ENCODE assay signal across 32 cellular contexts in the genomic region with DNA sequence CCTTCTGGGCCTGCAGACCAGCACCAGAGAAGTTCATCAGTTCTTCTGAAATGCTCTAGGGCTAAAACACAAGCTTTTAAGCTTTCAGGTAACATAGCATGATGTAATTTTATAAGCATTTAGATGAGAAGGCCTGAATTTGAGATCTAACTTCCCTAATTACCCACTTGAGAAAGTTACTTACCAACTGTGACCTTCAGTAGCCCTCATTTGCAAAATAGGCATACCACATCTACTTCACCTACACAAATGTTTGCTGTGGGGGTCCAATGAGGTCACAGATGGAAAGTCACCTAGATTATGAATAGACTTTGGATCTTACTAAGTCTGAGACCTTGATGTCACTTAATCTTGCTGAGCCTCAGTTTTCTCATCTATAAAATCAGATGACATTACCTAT.
"Had no signal": no experiment of that assay in that cellular context is flagged by ENCODE, and none has a peak within 500 bp of the region (broad histone marks: within the 10 kb centered on the region; RNA-seq: fewer than 3 reads in every experiment).

No MANE protein-coding gene starts in this region.

- H3K36me3 ChIP-seq: breast epithelium, colonic mucosa had no signal

- H3K4me3 ChIP-seq: ascending aorta, breast epithelium, cardiac muscle cell, colonic mucosa, dorsolateral prefrontal cortex, heart right ventricle, hepatocyte had no signal

- H3K27me3 ChIP-seq: ascending aorta, breast epithelium, cardiac muscle cell, colonic mucosa, dorsolateral prefrontal cortex, heart right ventricle, hepatocyte had no signal

- H3K4me1 Mint-ChIP-seq: activated CD4-positive, alpha-beta memory T cell treated with anti-CD3 and anti-CD28 coated beads, Interleukin-2, amount 10 ng/mL, durations not matched to agents 7 days and 5 days; activated CD4-positive, alpha-beta T cell treated with anti-CD3 and anti-CD28 coated beads, Interleukin-2, amount 10 ng/mL, durations not matched to agents 7 days and 5 days; activated T-helper 17 cell treated with anti-CD3 and anti-CD28 coated beads, Interleukin-2, amount 50 U/mL, for 72 hours had no signal

- DNase-seq: activated CD4-positive, alpha-beta memory T cell treated with anti-CD3 and anti-CD28 coated beads, Interleukin-2, amount 10 ng/mL, durations not matched to agents 7 days and 5 days; activated CD4-positive, alpha-beta T cell treated with anti-CD3 and anti-CD28 coated beads for 1 hour; activated CD4-positive, alpha-beta T cell treated with anti-CD3 and anti-CD28 coated beads for 4 hours; activated CD4-positive, alpha-beta T cell treated with anti-CD3 and anti-CD28 coated beads, Interleukin-2, amount 10 ng/mL, durations not matched to agents 7 days and 5 days; activated CD4-positive, alpha-beta T cell treated with anti-CD3 and anti-CD28 coated beads, Interleukin-2, amount 50 U/mL, for 4 hours; activated CD8-positive, alpha-beta memory T cell treated with anti-CD3 and anti-CD28 coated beads, Interleukin-2, amount 50 U/mL, for 48 hours; activated effector memory CD4-positive, alpha-beta T cell treated with Interleukin-2 at 50 U/mL for 16 hours; activated gamma-delta T cell treated with Interleukin-2 at 50 U/mL for 16 hours; activated naive CD4-positive, alpha-beta T cell treated with anti-CD3 and anti-CD28 coated beads, Interleukin-2, amount 50 U/mL, for 16 hours; activated naive CD4-positive, alpha-beta T cell treated with Interleukin-2 at 50 U/mL for 16 hours; activated T-cell treated with anti-CD3 and anti-CD28 coated beads for 4 hours; activated T-cell treated with anti-CD3 and anti-CD28 coated beads, Interleukin-2, amount 50 U/mL, for 24 hours; central memory CD4-positive, alpha-beta T cell; cerebellar nuclear complex; colonic mucosa; dorsolateral prefrontal cortex; effector memory CD4-positive, alpha-beta T cell; endodermal cell; foreskin fibroblast; heart right ventricle; T-helper 1 cell; T-helper 17 cell; T1000 had no signal

- ATAC-seq: activated T-helper 17 cell treated with anti-CD3 and anti-CD28 coated beads, Interleukin-2, amount 50 U/mL, for 72 hours; T-helper 17 cell had no signal

- H3K4me3 Mint-ChIP-seq: activated CD4-positive, alpha-beta memory T cell treated with anti-CD3 and anti-CD28 coated beads, Interleukin-2, amount 10 ng/mL, durations not matched to agents 7 days and 5 days; activated CD4-positive, alpha-beta T cell treated with anti-CD3 and anti-CD28 coated beads, Interleukin-2, amount 10 ng/mL, durations not matched to agents 7 days and 5 days; activated naive CD8-positive, alpha-beta T cell; activated T-cell treated with anti-CD3 and anti-CD28 coated beads, Interleukin-2, amount 50 U/mL, for 24 hours; activated T-helper 17 cell treated with anti-CD3 and anti-CD28 coated beads, Interleukin-2, amount 50 U/mL, for 72 hours; brain; dendritic cell treated with granulocyte-macrophage colony-stimulating factor and Interleukin-4, amounts not matched to agents 40 ng/mL and 50 ng/mL, for 4 days; endodermal cell; T-helper 17 cell; T-helper 2 cell treated with Interferon-gamma antibody and Interleukin-4, amounts not matched to agents 5 μg/mL and 100 μg/mL, for 36 hours had no signal

- H3K27ac Mint-ChIP-seq: activated CD4-positive, alpha-beta memory T cell treated with anti-CD3 and anti-CD28 coated beads, Interleukin-2, amount 10 ng/mL, durations not matched to agents 7 days and 5 days; activated CD4-positive, alpha-beta T cell treated with anti-CD3 and anti-CD28 coated beads, Interleukin-2, amount 10 ng/mL, durations not matched to agents 7 days and 5 days; activated naive CD8-positive, alpha-beta T cell; activated T-cell treated with anti-CD3 and anti-CD28 coated beads, Interleukin-2, amount 50 U/mL, for 24 hours; dendritic cell treated with granulocyte-macrophage colony-stimulating factor and Interleukin-4, amounts not matched to agents 40 ng/mL and 50 ng/mL, for 4 days; endodermal cell; T-helper 17 cell; T-helper 2 cell treated with Interferon-gamma antibody and Interleukin-4, amounts not matched to agents 5 μg/mL and 100 μg/mL, for 36 hours had no signal

- H3K4me2 ChIP-seq: hepatocyte had no signal

- H3K4me1 ChIP-seq: ascending aorta, breast epithelium, colonic mucosa had no signal

- H3K27ac ChIP-seq: ascending aorta, cardiac muscle cell, colonic mucosa, dorsolateral prefrontal cortex, hepatocyte had no signal

- H3K9me3 Mint-ChIP-seq: activated CD4-positive, alpha-beta memory T cell treated with anti-CD3 and anti-CD28 coated beads, Interleukin-2, amount 10 ng/mL, durations not matched to agents 7 days and 5 days; activated CD4-positive, alpha-beta T cell treated with anti-CD3 and anti-CD28 coated beads, Interleukin-2, amount 10 ng/mL, durations not matched to agents 7 days and 5 days; activated T-cell treated with anti-CD3 and anti-CD28 coated beads, Interleukin-2, amount 50 U/mL, for 24 hours; activated T-helper 17 cell treated with anti-CD3 and anti-CD28 coated beads, Interleukin-2, amount 50 U/mL, for 72 hours; brain; dendritic cell treated with granulocyte-macrophage colony-stimulating factor and Interleukin-4, amounts not matched to agents 40 ng/mL and 50 ng/mL, for 4 days; endodermal cell; T-helper 2 cell treated with Interferon-gamma antibody and Interleukin-4, amounts not matched to agents 5 μg/mL and 100 μg/mL, for 36 hours had no signal

- H3K27me3 Mint-ChIP-seq: activated CD4-positive, alpha-beta memory T cell treated with anti-CD3 and anti-CD28 coated beads, Interleukin-2, amount 10 ng/mL, durations not matched to agents 7 days and 5 days; activated CD4-positive, alpha-beta T cell treated with anti-CD3 and anti-CD28 coated beads, Interleukin-2, amount 10 ng/mL, durations not matched to agents 7 days and 5 days; activated naive CD8-positive, alpha-beta T cell; activated T-cell treated with anti-CD3 and anti-CD28 coated beads, Interleukin-2, amount 50 U/mL, for 24 hours; activated T-helper 17 cell treated with anti-CD3 and anti-CD28 coated beads, Interleukin-2, amount 50 U/mL, for 72 hours; dendritic cell treated with granulocyte-macrophage colony-stimulating factor and Interleukin-4, amounts not matched to agents 40 ng/mL and 50 ng/mL, for 4 days; T-helper 17 cell had no signal

- H3K79me2 ChIP-seq: hepatocyte had no signal

- H3K9me3 ChIP-seq: ascending aorta, breast epithelium, colonic mucosa, heart right ventricle had no signal

- H2AFZ ChIP-seq: hepatocyte had no signal
